Comparison of ENCODE assay signal across 9 cellular contexts in genomic region chr9:133031130-133031422, GRCh38. TPM values are rescaled to one million over a fixed set of nuclear protein-coding genes. Genes with fewer than 3 reads are reported as not detected.
DNase-seq lines count a peak whose midpoint lies in the region; ATAC-seq, FAIRE-seq and TF ChIP-seq lines count a peak whose summit lies in the region.
"Had no signal": no experiment of that assay in that cellular context is flagged by ENCODE, and none has a peak within 500 bp of the region (broad histone marks: within the 10 kb centered on the region; RNA-seq: fewer than 3 reads in every experiment).

No MANE protein-coding gene starts in this region.

- peaks cover 42% of the 10 kb centered on the region for H3K4me1 Mint-ChIP-seq in activated naive CD4-positive, alpha-beta T cell treated with anti-CD3 and anti-CD28 coated beads for 36 hours (ENCODE audit: low read depth)
- H3K4me1 Mint-ChIP-seq in type B pancreatic cell (ENCODE audit: unreplicated experiment), result peaks cover 20% of the 10 kb centered on the region

- H4K20me1 ChIP-seq in K562 (replicated peaks; ENCODE audit: control insufficient read depth, insufficient read depth, low read length), result no peaks in the 10 kb centered on the region

- H3K9me1 ChIP-seq in K562 (ENCODE audit: control insufficient read depth, insufficient read depth, low read length), result no peaks in the 10 kb centered on the region

- no TSS peak for BruUV-seq in K562 (replicated peaks; lab: Mats Ljungman, UMichigan)

- H3K36me3 ChIP-seq in K562 (ENCODE audit: control insufficient read depth, insufficient read depth, low read length), result peaks cover 42% of the 10 kb centered on the region
- H3K36me3 ChIP-seq in lower lobe of right lung, result peaks cover 11% of the 10 kb centered on the region

- POLR2A ChIA-PET in K562 (lab: Yijun Ruan, JAX), result interaction anchor here (0.6 to 2.7 kb wide), 11 partner anchors 9 to 304 kb away, joined by 3 to 15 read pairs (median 3); no protein-coding TSS in a partner anchor

- TF ChIP-seq CTCF in K562 (IDR thresholded peaks at IDR 0.05 in 2 of 3, conservative IDR thresholded peaks at IDR 0.05 in 1 of 3; ENCODE audit: insufficient read depth in 2 of 3, low read depth in 1 of 3, low read length in 3 of 3) (no peak), lower lobe of right lung (IDR thresholded peaks at IDR 0.05) (no peak), type B pancreatic cell (conservative IDR thresholded peaks at IDR 0.05) (no peak)

- TF ChIP-seq POLR2A in K562 (conservative IDR thresholded peaks at IDR 0.05), result no peak

- intact Hi-C loops in activated naive CD4-positive, alpha-beta T cell treated with anti-CD3 and anti-CD28 coated beads for 36 hours (cut with micrococcal nuclease), result loop anchor here (2.0 to 10.0 kb wide), 3 partner anchors 26 to 384 kb away; partner anchors contain the start of genes REXO4 and TSC1
- intact Hi-C loops in K562 (cut with micrococcal nuclease), result no loop called here
- intact Hi-C loops in lower lobe of right lung (cut with DNase I), result no loop called here

- H3K27ac ChIP-seq in K562 (ENCODE audit: extremely low read depth, low read depth, low read length) (peak overlapping the region; percentile 93), lower lobe of right lung (peak overlapping the region; percentile 97)

- TF ChIP-seq EP300 in K562 (IDR thresholded peaks at IDR 0.05; ENCODE audit: low read length), result no peak

- peak overlapping the region; percentile 99 for H2AFZ ChIP-seq in K562 (ENCODE audit: low read depth, low read length)

- no peak for FAIRE-seq in K562 (lab: Jason Lieb, UNC)

- no peak for TF ChIP-seq RAD21 in K562 (CRISPR knock-in tag; conservative IDR thresholded peaks at IDR 0.05 in 1 of 2, IDR thresholded peaks at IDR 0.05 in 1 of 2)

- peaks cover 6% of the 10 kb centered on the region for H3K36me3 Mint-ChIP-seq in activated naive CD4-positive, alpha-beta T cell treated with anti-CD3 and anti-CD28 coated beads for 36 hours (ENCODE audit: low read depth)
- H3K36me3 Mint-ChIP-seq in type B pancreatic cell, result peaks cover 29% of the 10 kb centered on the region

- H3K4me2 ChIP-seq in K562 (ENCODE audit: insufficient read depth, low read length), result peak overlapping the region; percentile 95

- CTCF ChIA-PET in activated naive CD4-positive, alpha-beta T cell treated with anti-CD3 and anti-CD28 coated beads for 36 hours (lab: Charles Lee), result interaction anchor here (0.6 to 5.1 kb wide), 12 partner anchors 9 to 421 kb away, joined by 3 to 40 read pairs (median 4); no protein-coding TSS in a partner anchor
- CTCF ChIA-PET in K562 (lab: Yijun Ruan, JAX; ENCODE audit: low intra/inter-chr PET ratio), result no interaction called here

- H3K4me3 ChIP-seq in K562 (peak overlapping the region; percentile 99), lower lobe of right lung (peak overlapping the region; percentile 91)

- no peak for DNase-seq in activated naive CD4-positive, alpha-beta T cell treated with anti-CD3 and anti-CD28 coated beads for 36 hours
- DNase-seq in activated naive CD4-positive, alpha-beta T cell treated with Interleukin-2 at 50 U/mL for 16 hours, result no peak
- no peak for DNase-seq in K562 (ENCODE audit: extremely low read depth in 1 of 4, low spot score in 3 of 4)
- peak; percentile 42 for DNase-seq in lower lobe of right lung
- DNase-seq in type B pancreatic cell (ENCODE audit: extremely low spot score, unreplicated experiment), result no peak
- no peak for DNase-seq in COR-L47 (lab: John Stamatoyannopoulos, UW)
- DNase-seq in dermis blood vessel endothelial cell, result no peak

- in situ Hi-C loops in K562 (cut with MboI), result no loop called here

- peaks cover 75% of the 10 kb centered on the region for H3K79me2 ChIP-seq in K562 (ENCODE audit: control insufficient read depth, insufficient read depth, low read length)

- H3K9me3 ChIP-seq in K562 (replicated peaks; ENCODE audit: control insufficient read depth, insufficient read depth, low read depth, low read length) (peaks cover 14% of the 10 kb centered on the region; the same call in 1 of the 2 replicates), lower lobe of right lung (no peaks in the 10 kb centered on the region)

- WGBS in K562 (ENCODE audit: insufficient coverage, low coverage, missing lambda C conversion rate), result 2% methylated on average over 16 of the region's 16 CpGs

- H3K27me3 Mint-ChIP-seq in activated naive CD4-positive, alpha-beta T cell treated with anti-CD3 and anti-CD28 coated beads for 36 hours (ENCODE audit: low read depth), result no peaks in the 10 kb centered on the region
- peaks cover 6% of the 10 kb centered on the region for H3K27me3 Mint-ChIP-seq in type B pancreatic cell

- H3K4me1 ChIP-seq in K562 (replicated peaks in 1 of 2; ENCODE audit: control insufficient read depth in 2 of 2, insufficient read depth in 2 of 2, low read length in 2 of 2) (peaks cover 23 to 32% of the 10 kb centered on the region in 2 experiments; a peak in 4 of 5 replicates), lower lobe of right lung (peaks cover 33% of the 10 kb centered on the region)

- peak overlapping the region; percentile 98 for H3K27ac Mint-ChIP-seq in activated naive CD4-positive, alpha-beta T cell treated with anti-CD3 and anti-CD28 coated beads for 36 hours
- peak overlapping the region; percentile 99 for H3K27ac Mint-ChIP-seq in type B pancreatic cell

- peak overlapping the region; percentile 98 for H3K4me3 Mint-ChIP-seq in activated naive CD4-positive, alpha-beta T cell treated with anti-CD3 and anti-CD28 coated beads for 36 hours
- peak overlapping the region; percentile 98 for H3K4me3 Mint-ChIP-seq in type B pancreatic cell

- ATAC-seq in K562, result no peak
- no peak for ATAC-seq in lower lobe of right lung
- ATAC-seq in HG02885 (IDR thresholded peaks at IDR 0.05; ENCODE audit: poor library complexity, unreplicated experiment), result no peak

- peak overlapping the region; percentile 83 to 98 for H3K9ac ChIP-seq in K562 (ENCODE audit: insufficient read depth in 1 of 2, low read depth in 2 of 2, low read length in 2 of 2)

- no peaks in the 10 kb centered on the region for H3K27me3 ChIP-seq in K562 (ENCODE audit: control insufficient read depth in 2 of 2, insufficient read depth in 2 of 2, low read length in 2 of 2)
- no peaks in the 10 kb centered on the region for H3K27me3 ChIP-seq in lower lobe of right lung (ENCODE audit: low read depth)

- no peaks in the 10 kb centered on the region for H3K9me3 Mint-ChIP-seq in activated naive CD4-positive, alpha-beta T cell treated with anti-CD3 and anti-CD28 coated beads for 36 hours
- no peaks in the 10 kb centered on the region for H3K9me3 Mint-ChIP-seq in type B pancreatic cell

RNA-seq across cellular contexts. Expression of gene GTF3C5, which starts 0.3 kb away (rescaled TPM):
- 100 to 1,000 TPM; 102 to 108 TPM for total RNA-seq in activated naive CD4-positive, alpha-beta T cell treated with anti-CD3 and anti-CD28 coated beads for 36 hours
- 66.1 and 166 TPM in 2 replicates for total RNA-seq in K562 (2011; cell fraction: chromatin; rRNA removed; ENCODE audit: low replicate concordance)
- total RNA-seq in K562 (2011; cell fraction: nucleolus; rRNA removed), result 99.4 and 113 TPM in 2 replicates
- 67.0 and 84.1 TPM in 2 replicates for total RNA-seq in K562 (2011; cell fraction: nucleoplasm; rRNA removed)
- 118 and 134 TPM in 2 replicates for total RNA-seq in K562 (2014; rRNA removed)
- 43.2 and 58.5 TPM in 2 replicates for total RNA-seq in K562 (2014; rRNA removed; fragmentation: Illumina TruSeq; extraction: Trizol)
- total RNA-seq in K562 (2015; rRNA removed; fragmentation: Illumina TruSeq; extraction: Trizol), result 80.7 and 83.7 TPM in 2 replicates
- total RNA-seq in K562 (2021), result 106 and 110 TPM in 2 replicates
- polyA plus RNA-seq in K562 (2011; rRNA removed), result 80.2 TPM in 2 replicates
- 88.7 and 143 TPM in 2 replicates for polyA plus RNA-seq in K562 (2011; cell fraction: cytosol; rRNA removed)
- polyA plus RNA-seq in K562 (2011; cell fraction: nucleus; rRNA removed), result 254 and 348 TPM in 2 replicates
- polyA plus RNA-seq in K562 (2012), result 75.0 and 82.6 TPM in 2 replicates
- 105 and 107 TPM in 2 replicates for polyA plus RNA-seq in K562 (2014; fragmentation: Illumina TruSeq; extraction: Trizol)
- polyA plus RNA-seq in K562 (2014; fragmentation: Nextera tagmentation; extraction: Ambion mirVana), result 1 to 10 TPM; 3.8 to 8.4 TPM
- polyA plus RNA-seq in K562 (2014; rRNA removed), result 95.1 and 107 TPM in 2 replicates
- 52.2 and 85.8 TPM in 2 replicates for polyA minus RNA-seq in K562 (2011; rRNA and poly(A)+ RNA removed)
- polyA minus RNA-seq in K562 (2011; cell fraction: cytosol; rRNA and poly(A)+ RNA removed), result 57.6 and 64.2 TPM in 2 replicates
- polyA minus RNA-seq in K562 (2011; cell fraction: nucleus; rRNA and poly(A)+ RNA removed), result 59.4 and 67.3 TPM in 2 replicates
- total RNA-seq in lower lobe of right lung, result 44.8 TPM
- total RNA-seq in type B pancreatic cell (ENCODE audit: low replicate concordance), result 64.3 and 83.6 TPM in 2 replicates
- 53.3 and 59.2 TPM in 2 replicates for total RNA-seq in dermis blood vessel endothelial cell

RNA-seq across cellular contexts. Expression of gene CEL, which starts 30.7 kb away (rescaled TPM):
- 1 to 10 TPM; 2.1 to 2.2 TPM for total RNA-seq in activated naive CD4-positive, alpha-beta T cell treated with anti-CD3 and anti-CD28 coated beads for 36 hours
- total RNA-seq in K562 (2011; cell fraction: chromatin; rRNA removed; ENCODE audit: low replicate concordance), result 2.0 and 6.1 TPM in 2 replicates
- 2.8 and 3.8 TPM in 2 replicates for total RNA-seq in K562 (2011; cell fraction: nucleolus; rRNA removed)
- 2.3 TPM in 2 replicates for total RNA-seq in K562 (2011; cell fraction: nucleoplasm; rRNA removed)
- total RNA-seq in K562 (2014; rRNA removed) (0.09 and 0.45 TPM in 2 replicates), K562 (2014; rRNA removed; fragmentation: Illumina TruSeq; extraction: Trizol) (0.15 and 0.16 TPM in 2 replicates), K562 (2015; rRNA removed; fragmentation: Illumina TruSeq; extraction: Trizol) (0.51 and 0.53 TPM in 2 replicates), K562 (2021) (3.0 and 4.0 TPM in 2 replicates), lower lobe of right lung (1.4 TPM), type B pancreatic cell (ENCODE audit: low replicate concordance) (4.5 and 4.9 TPM in 2 replicates), dermis blood vessel endothelial cell (0.14 and 0.17 TPM in 2 replicates)
- polyA plus RNA-seq in K562 (2011; rRNA removed) (0.46 and 0.65 TPM in 2 replicates), K562 (2014; fragmentation: Illumina TruSeq; extraction: Trizol) (0.62 and 0.91 TPM in 2 replicates), K562 (2014; fragmentation: Nextera tagmentation; extraction: Ambion mirVana) (not detected), K562 (2014; rRNA removed) (0.57 and 0.77 TPM in 2 replicates)
- polyA plus RNA-seq in K562 (2011; cell fraction: cytosol; rRNA removed), result 0.32 and 0.43 TPM in 2 replicates
- 2.8 and 6.2 TPM in 2 replicates for polyA plus RNA-seq in K562 (2011; cell fraction: nucleus; rRNA removed)
- 0.77 and 2.3 TPM in 2 replicates for polyA plus RNA-seq in K562 (2012)
- 0.14 and 0.21 TPM in 2 replicates for polyA minus RNA-seq in K562 (2011; rRNA and poly(A)+ RNA removed)
- not detected in 2 replicates for polyA minus RNA-seq in K562 (2011; cell fraction: cytosol; rRNA and poly(A)+ RNA removed)
- 0.54 and 0.89 TPM in 2 replicates for polyA minus RNA-seq in K562 (2011; cell fraction: nucleus; rRNA and poly(A)+ RNA removed)

RNA-seq across cellular contexts. Expression of gene GFI1B, which starts 52.6 kb away (rescaled TPM):
- not detected for total RNA-seq in activated naive CD4-positive, alpha-beta T cell treated with anti-CD3 and anti-CD28 coated beads for 36 hours
- total RNA-seq in K562 (2011; cell fraction: chromatin; rRNA removed; ENCODE audit: low replicate concordance), result 11.1 and 39.0 TPM in 2 replicates
- 28.2 and 30.4 TPM in 2 replicates for total RNA-seq in K562 (2011; cell fraction: nucleolus; rRNA removed)
- total RNA-seq in K562 (2011; cell fraction: nucleoplasm; rRNA removed), result 20.0 and 26.4 TPM in 2 replicates
- total RNA-seq in K562 (2014; rRNA removed) (40.3 and 62.9 TPM in 2 replicates), K562 (2014; rRNA removed; fragmentation: Illumina TruSeq; extraction: Trizol) (17.5 and 20.1 TPM in 2 replicates), K562 (2015; rRNA removed; fragmentation: Illumina TruSeq; extraction: Trizol) (34.5 and 34.6 TPM in 2 replicates), K562 (2021) (73.4 and 75.7 TPM in 2 replicates), lower lobe of right lung (1.1 TPM), type B pancreatic cell (ENCODE audit: low replicate concordance) (0.45 TPM in 1 of 2 replicates, not detected in the other), dermis blood vessel endothelial cell (not detected in 2 replicates)
- polyA plus RNA-seq in K562 (2011; rRNA removed) (34.4 and 57.7 TPM in 2 replicates), K562 (2014; fragmentation: Illumina TruSeq; extraction: Trizol) (51.8 and 73.3 TPM in 2 replicates), K562 (2014; fragmentation: Nextera tagmentation; extraction: Ambion mirVana) (10 to 100 TPM in 1 of 2 experiments, 1 to 10 TPM in 1; 8.0 to 19.1 TPM), K562 (2014; rRNA removed) (47.2 and 50.1 TPM in 2 replicates)
- 53.6 and 133 TPM in 2 replicates for polyA plus RNA-seq in K562 (2011; cell fraction: cytosol; rRNA removed)
- 64.3 and 118 TPM in 2 replicates for polyA plus RNA-seq in K562 (2011; cell fraction: nucleus; rRNA removed)
- polyA plus RNA-seq in K562 (2012), result 64.2 and 77.5 TPM in 2 replicates
- polyA minus RNA-seq in K562 (2011; rRNA and poly(A)+ RNA removed), result 16.7 and 22.0 TPM in 2 replicates
- polyA minus RNA-seq in K562 (2011; cell fraction: cytosol; rRNA and poly(A)+ RNA removed), result 47.9 and 57.4 TPM in 2 replicates
- polyA minus RNA-seq in K562 (2011; cell fraction: nucleus; rRNA and poly(A)+ RNA removed), result 20.3 and 22.1 TPM in 2 replicates
- total RNA-seq: Daoy had no signal
